1 cellular context compared by ENCODE assay signal in genomic region chr9:4305065-4305481, GRCh38.
A peak's percentile ranks its signal among the peaks of the same experiment; 100 is the strongest.
TF ChIP-seq lines count a peak whose summit lies in the region.

No MANE protein-coding gene starts in this region.

TF ChIP-seq in HepG2, 621 proteins besides CTCF, POLR2A, EP300 and RAD21 (continued from another document):
- TF ChIP-seq REPIN1 (CRISPR knock-in tag; IDR thresholded peaks at IDR 0.05; ENCODE audit: borderline replicate concordance, low read depth) = 0 out of 2 replicates have a peak, but pooled peaks have one; percentile 40
- 0 out of 2 replicates have a peak, but pooled peaks have one; percentile 39 for TF ChIP-seq SOX5 (CRISPR knock-in tag; IDR thresholded peaks at IDR 0.05; ENCODE audit: borderline replicate concordance)
- TF ChIP-seq RARG (CRISPR knock-in tag; IDR thresholded peaks at IDR 0.05; ENCODE audit: low read depth) = no peak
